1 cellular context compared by ENCODE assay signal in genomic region chr6:33763483-33763882, GRCh38.
TF ChIP-seq lines count a peak whose summit lies in the region.

No MANE protein-coding gene starts in this region.

TF ChIP-seq in H1, 55 proteins besides CTCF, POLR2A, EP300 and RAD21:
- TF ChIP-seq ASH2L (IDR thresholded peaks at IDR 0.05; ENCODE audit: low read length) (no peak), CHD2 (IDR thresholded peaks at IDR 0.05; ENCODE audit: low read length) (no peak), E2F6 (IDR thresholded peaks at IDR 0.05) (no peak), HDAC2 (IDR thresholded peaks at IDR 0.05; ENCODE audit: borderline replicate concordance in 1 of 2, low read depth in 2 of 2, low read length in 2 of 2) (no peak), MAFK (IDR thresholded peaks at IDR 0.05; ENCODE audit: low read depth, low read length) (no peak), FOSL1 (IDR thresholded peaks at IDR 0.05; ENCODE audit: insufficient read depth, low read depth, low read length) (no peak), BACH1 (IDR thresholded peaks at IDR 0.05; ENCODE audit: low read length) (no peak), BCL11A (IDR thresholded peaks at IDR 0.05; ENCODE audit: low read depth in 2 of 2, low read length in 2 of 2) (no peak), SP2 (IDR thresholded peaks at IDR 0.05; ENCODE audit: low read length) (no peak), CBX8 (IDR thresholded peaks at IDR 0.05; ENCODE audit: borderline replicate concordance, low read depth, low read length) (no peak), JUN (IDR thresholded peaks at IDR 0.05; ENCODE audit: low read depth, low read length) (no peak), HDAC6 (IDR thresholded peaks at IDR 0.05; ENCODE audit: low read depth, low read length) (no peak), CHD7 (IDR thresholded peaks at IDR 0.05; ENCODE audit: insufficient replicate concordance, low read length) (no peak), RBBP5 (IDR thresholded peaks at IDR 0.05; ENCODE audit: borderline replicate concordance, low read depth, low read length) (no peak), PHF8 (conservative IDR thresholded peaks at IDR 0.05; ENCODE audit: low read depth, low read length) (no peak), POLR2AphosphoS5 (IDR thresholded peaks at IDR 0.05; ENCODE audit: low read depth, low read length) (no peak)
